ENCODE assay signal across 9 cellular contexts in the genomic region with DNA sequence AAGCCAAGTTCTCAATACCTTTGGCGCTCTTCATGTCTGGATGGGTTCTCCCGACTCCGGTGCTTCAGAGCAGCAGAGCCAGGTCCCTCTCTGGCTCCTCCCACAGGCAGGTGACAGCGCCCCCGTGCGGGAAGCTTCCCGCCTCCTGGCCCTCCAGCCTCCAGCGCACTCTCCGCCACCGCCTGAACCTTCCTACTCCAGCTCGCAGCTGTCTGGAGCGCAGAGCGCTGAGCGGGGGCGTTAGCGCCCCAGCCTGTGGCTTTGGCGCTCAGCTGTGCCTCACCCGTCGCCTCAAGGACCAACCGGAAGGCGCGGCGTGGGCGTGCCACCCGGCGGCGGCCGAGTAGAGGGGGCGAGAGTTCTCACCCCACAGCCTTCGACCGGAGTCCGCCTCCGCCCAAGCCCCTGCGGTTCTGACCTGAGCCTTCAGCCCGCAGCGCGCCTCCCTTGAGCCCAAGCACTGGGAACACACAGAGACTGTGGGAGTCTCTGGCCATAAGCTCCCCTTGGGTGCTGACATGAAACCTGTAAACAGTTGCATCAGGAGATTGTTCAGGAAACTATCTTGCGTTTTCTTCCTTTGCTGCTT. TPM values are rescaled to one million over a fixed set of nuclear protein-coding genes. Genes with fewer than 3 reads are reported as not detected.
DNase-seq lines count a peak whose midpoint lies in the region; ATAC-seq and TF ChIP-seq lines count a peak whose summit lies in the region.
"Had no signal": no experiment of that assay in that cellular context is flagged by ENCODE, and none has a peak within 500 bp of the region (broad histone marks: within the 10 kb centered on the region; RNA-seq: fewer than 3 reads in every experiment).

A gene with protein sequence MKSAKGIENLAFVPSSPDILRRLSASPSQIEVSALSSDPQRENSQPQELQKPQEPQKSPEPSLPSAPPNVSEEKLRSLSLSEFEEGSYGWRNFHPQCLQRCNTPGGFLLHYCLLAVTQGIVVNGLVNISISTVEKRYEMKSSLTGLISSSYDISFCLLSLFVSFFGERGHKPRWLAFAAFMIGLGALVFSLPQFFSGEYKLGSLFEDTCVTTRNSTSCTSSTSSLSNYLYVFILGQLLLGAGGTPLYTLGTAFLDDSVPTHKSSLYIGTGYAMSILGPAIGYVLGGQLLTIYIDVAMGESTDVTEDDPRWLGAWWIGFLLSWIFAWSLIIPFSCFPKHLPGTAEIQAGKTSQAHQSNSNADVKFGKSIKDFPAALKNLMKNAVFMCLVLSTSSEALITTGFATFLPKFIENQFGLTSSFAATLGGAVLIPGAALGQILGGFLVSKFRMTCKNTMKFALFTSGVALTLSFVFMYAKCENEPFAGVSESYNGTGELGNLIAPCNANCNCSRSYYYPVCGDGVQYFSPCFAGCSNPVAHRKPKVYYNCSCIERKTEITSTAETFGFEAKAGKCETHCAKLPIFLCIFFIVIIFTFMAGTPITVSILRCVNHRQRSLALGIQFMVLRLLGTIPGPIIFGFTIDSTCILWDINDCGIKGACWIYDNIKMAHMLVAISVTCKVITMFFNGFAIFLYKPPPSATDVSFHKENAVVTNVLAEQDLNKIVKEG (minus strand): TSS at position 56 of the 589 bp plus-strand sequence. CDS start 22 bp downstream, at position 34.

- no peak within 1 kb of the TSS for H3K4me2 ChIP-seq in DOHH2 (ENCODE audit: low read length)

- H3K27ac Mint-ChIP-seq in activated naive CD8-positive, alpha-beta T cell = no peak within 1 kb of the TSS

- H3K27me3 ChIP-seq in DOHH2 (ENCODE audit: control insufficient read depth, low read length) (no peaks in the 10 kb centered on the region), tibial nerve (peaks cover 0 to 8% of the 10 kb centered on the region in 2 donors)

- TF ChIP-seq EP300 in tibial nerve (IDR thresholded peaks at IDR 0.05) = no peak

- H3K36me3 ChIP-seq in DOHH2 (ENCODE audit: control insufficient read depth, low read length) (no peaks in the 10 kb centered on the region), tibial nerve (no peaks in the 10 kb centered on the region)

- TF ChIP-seq CTCF in DOHH2 (IDR thresholded peaks at IDR 0.05; ENCODE audit: low read depth, low read length, poor library complexity, severe bottlenecking) (peak; percentile 15), tibial nerve (IDR thresholded peaks at IDR 0.05) (peak in 3 of 5 experiments; percentile 24 to 36 (median 30))

- intact Hi-C loops in left cardiac atrium (cut with DNase I) (no loop called here), posterior cingulate gyrus (cut with DNase I) (no loop called here)

- H3K27ac ChIP-seq in DOHH2 (ENCODE audit: low read depth, low read length) (no peak within 1 kb of the TSS), tibial nerve (no peak within 1 kb of the TSS)
- H3K27ac ChIP-seq: VCaP had no signal

- H3K4me1 Mint-ChIP-seq in activated naive CD8-positive, alpha-beta T cell (ENCODE audit: low read depth) = peaks cover 22% of the 10 kb centered on the region

- DNase-seq in KBM-7 (peak; percentile 99), SIG-M5 treated with dmso at 0.1 percent for 504 hours (lab: John Stamatoyannopoulos, UW; ENCODE audit: unreplicated experiment) (peak; percentile 95), left cardiac atrium (peak; percentile 61), posterior cingulate gyrus (peak; percentile 54 to 96 (median 79)), tibial nerve (ENCODE audit: low spot score in 2 of 2) (peak in 1 of 2 donors; percentile 21)

- no peaks in the 10 kb centered on the region for H3K79me2 ChIP-seq in DOHH2 (ENCODE audit: control insufficient read depth, low read length)

- ATAC-seq in GM21576 (IDR thresholded peaks at IDR 0.05; ENCODE audit: unreplicated experiment) = peak; percentile 98
- peak; percentile 90 to 98 for ATAC-seq in left cardiac atrium

- H3K4me1 ChIP-seq in DOHH2 (ENCODE audit: control insufficient read depth, low read length) (no peaks in the 10 kb centered on the region), tibial nerve (peaks cover 0 to 17% (median 7%) of the 10 kb centered on the region in 4 donors)

- peaks cover 9% of the 10 kb centered on the region for H3K27me3 Mint-ChIP-seq in activated naive CD8-positive, alpha-beta T cell

- no peaks in the 10 kb centered on the region for H3F3A ChIP-seq in DOHH2 (ENCODE audit: control insufficient read depth, insufficient read depth)

- H3K36me3 Mint-ChIP-seq in activated naive CD8-positive, alpha-beta T cell = no peaks in the 10 kb centered on the region

- TF ChIP-seq POLR2A in tibial nerve (IDR thresholded peaks at IDR 0.05) = no peak

- no peak within 1 kb of the TSS for H3K4me3 ChIP-seq in DOHH2 (ENCODE audit: low read length)
- peak within 1 kb of the TSS; percentile 24 to 54 (median 46) for H3K4me3 ChIP-seq in tibial nerve

- no peaks in the 10 kb centered on the region for H3K9me2 ChIP-seq in DOHH2 (replicated peaks; ENCODE audit: control insufficient read depth, low read length)

- peak within 1 kb of the TSS; percentile 78 for H3K4me3 Mint-ChIP-seq in activated naive CD8-positive, alpha-beta T cell

- H3K9me3 Mint-ChIP-seq in activated naive CD8-positive, alpha-beta T cell (ENCODE audit: low read depth) = no peaks in the 10 kb centered on the region

- in situ Hi-C loops in KBM-7 (cut with MboI; ENCODE audit: low pct_unique_long_range_greater_than_20kb, low sequenced_read_pairs) = no loop called here

- H3K9me3 ChIP-seq in DOHH2 (ENCODE audit: control insufficient read depth, insufficient read depth, low read length) = no peaks in the 10 kb centered on the region
- no peaks in the 10 kb centered on the region for H3K9me3 ChIP-seq in tibial nerve

- H4K20me1 ChIP-seq in DOHH2 (ENCODE audit: control insufficient read depth, insufficient read depth, low read depth, low read length) = no peaks in the 10 kb centered on the region

- WGBS in tibial nerve, 2 donors = 6 to 7% methylated on average over 9 to 27 of the region's 38 CpGs

RNA-seq across cellular contexts. Expression of the gene that starts here (rescaled TPM):
- total RNA-seq in left cardiac atrium (under 1 TPM; 0.16 to 0.24 TPM), tibial nerve (not detected)

Comparison
In these comparisons a context has a peak if more than half of its experiments do, and no peak if none do; other contexts are left out.
1. Peak in DNase-seq and ATAC-seq in left cardiac atrium; RNA of the gene not detected or under 1 TPM.